Comparison of ENCODE assay signal across 21 cellular contexts in genomic region chr10:12995425-12995861, GRCh38. TPM values are rescaled to one million over a fixed set of nuclear protein-coding genes. Genes with fewer than 3 reads are reported as not detected.
"Had no signal": no experiment of that assay in that cellular context is flagged by ENCODE, and none has a peak within 500 bp of the region (broad histone marks: within the 10 kb centered on the region; RNA-seq: fewer than 3 reads in every experiment).

No MANE protein-coding gene starts in this region.

- H3K27ac Mint-ChIP-seq: activated naive CD8-positive, alpha-beta T cell treated with anti-CD3 and anti-CD28 coated beads for 36 hours; naive thymus-derived CD4-positive, alpha-beta T cell; stimulated activated effector memory CD8-positive, alpha-beta T cell treated with anti-CD3 and anti-CD28 coated beads, Interleukin-12 subunit alpha, Interleukin-12 subunit beta, amount 100 ng/mL, for 72 hours; WTC11 had no signal

- H3K4me1 ChIP-seq: foreskin keratinocyte, psoas muscle, stomach, upper lobe of left lung had no signal

- H3K9me3 ChIP-seq: ovary, psoas muscle, SJSA1, stomach, suprapubic skin, upper lobe of left lung had no signal

- H3K27me3 ChIP-seq: brain microvascular endothelial cell, ovary, SJSA1, suprapubic skin, upper lobe of left lung had no signal

- H3K4me1 Mint-ChIP-seq: activated naive CD8-positive, alpha-beta T cell treated with anti-CD3 and anti-CD28 coated beads for 36 hours; stimulated activated effector memory CD8-positive, alpha-beta T cell treated with anti-CD3 and anti-CD28 coated beads, Interleukin-12 subunit alpha, Interleukin-12 subunit beta, amount 100 ng/mL, for 72 hours had no signal

- DNase-seq: activated naive CD4-positive, alpha-beta T cell treated with Interleukin-2 at 50 U/mL for 16 hours; activated naive CD8-positive, alpha-beta T cell treated with anti-CD3 and anti-CD28 coated beads for 36 hours; activated T-cell treated with anti-CD3 and anti-CD28 coated beads, Interleukin-2, amount 50 U/mL, for 48 hours; brain microvascular endothelial cell; foreskin keratinocyte; naive thymus-derived CD4-positive, alpha-beta T cell; psoas muscle; right cardiac atrium; small intestine; stimulated activated CD4-positive, alpha-beta T cell treated with anti-CD3 and anti-CD28 coated beads, Interleukin-2, amount 100 ng/mL, for 24 hours; stomach; T-helper 9 cell; upper lobe of left lung had no signal

- ATAC-seq: foreskin keratinocyte; left lobe of liver; naive thymus-derived CD4-positive, alpha-beta T cell; psoas muscle; stimulated activated effector memory CD8-positive, alpha-beta T cell treated with anti-CD3 and anti-CD28 coated beads, Interleukin-12 subunit alpha, Interleukin-12 subunit beta, amount 100 ng/mL, for 72 hours; WTC11 had no signal

- FAIRE-seq: small intestine had no signal

- H3K36me3 ChIP-seq: brain microvascular endothelial cell, ovary, SJSA1, stomach, suprapubic skin, upper lobe of left lung had no signal

- H3K9me3 Mint-ChIP-seq: activated naive CD8-positive, alpha-beta T cell treated with anti-CD3 and anti-CD28 coated beads for 36 hours; naive thymus-derived CD4-positive, alpha-beta T cell; stimulated activated effector memory CD8-positive, alpha-beta T cell treated with anti-CD3 and anti-CD28 coated beads, Interleukin-12 subunit alpha, Interleukin-12 subunit beta, amount 100 ng/mL, for 72 hours; WTC11 had no signal

- H3K4me3 ChIP-seq: lung, ovary, psoas muscle, SJSA1, stomach, suprapubic skin, upper lobe of left lung had no signal

- H3K27ac ChIP-seq: brain microvascular endothelial cell, foreskin keratinocyte, psoas muscle, SJSA1, stomach, suprapubic skin, upper lobe of left lung had no signal

- H3K36me3 Mint-ChIP-seq: activated naive CD8-positive, alpha-beta T cell treated with anti-CD3 and anti-CD28 coated beads for 36 hours; stimulated activated effector memory CD8-positive, alpha-beta T cell treated with anti-CD3 and anti-CD28 coated beads, Interleukin-12 subunit alpha, Interleukin-12 subunit beta, amount 100 ng/mL, for 72 hours; WTC11 had no signal

- H3K4me3 Mint-ChIP-seq: activated naive CD8-positive, alpha-beta T cell treated with anti-CD3 and anti-CD28 coated beads for 36 hours; naive thymus-derived CD4-positive, alpha-beta T cell; stimulated activated effector memory CD8-positive, alpha-beta T cell treated with anti-CD3 and anti-CD28 coated beads, Interleukin-12 subunit alpha, Interleukin-12 subunit beta, amount 100 ng/mL, for 72 hours; WTC11 had no signal

RNA-seq across cellular contexts. Expression of gene CCDC3, which starts 6.1 kb away (rescaled TPM):
- total RNA-seq: activated CD8-positive, alpha-beta memory T cell treated with anti-CD3 and anti-CD28 coated beads for 36 hours had no signal
- polyA plus RNA-seq: naive thymus-derived CD4-positive, alpha-beta T cell had no signal
